In genomic region chr7:73605601-73606220, GRCh38 we compare ENCODE assay signal across 31 cellular contexts. TPM values are rescaled to one million over a fixed set of nuclear protein-coding genes. Genes with fewer than 3 reads are reported as not detected.
"Had no signal": no experiment of that assay in that cellular context is flagged by ENCODE, and none has a peak within 500 bp of the region (broad histone marks: within the 10 kb centered on the region; RNA-seq: fewer than 3 reads in every experiment).

No MANE protein-coding gene starts in this region.

- H2AFZ ChIP-seq: neural progenitor cell, parathyroid adenoma had no signal

- H3K4me3 ChIP-seq: neural progenitor cell, ovary, psoas muscle, skin epidermis, smooth muscle cell, spleen, suprapubic skin, thoracic aorta, thyroid gland, tibial nerve, upper lobe of left lung, vagina had no signal

- ATAC-seq: naive thymus-derived CD4-positive, alpha-beta T cell; natural killer cell; psoas muscle; sciatic nerve; stimulated activated memory B cell treated with anti-CD40 and anti-IgM and Interleukin-4, amounts not matched to agents 10 μg/mL and 1 μg/mL and 100 μg/mL, for 72 hours; stimulated activated naive CD8-positive, alpha-beta T cell treated with anti-CD3 and anti-CD28 coated beads, Interleukin-15, amount 100 ng/mL, for 72 hours; stimulated activated naive CD8-positive, alpha-beta T cell treated with anti-CD3 and anti-CD28 coated beads, Interleukin-15, Interleukin-2, amounts not matched to agents 100 U/mL and 50 U/mL, for 24 hours had no signal

- H3K36me3 ChIP-seq: neural progenitor cell, neutrophil, ovary, spleen, suprapubic skin, thoracic aorta, thyroid gland, tibial nerve, upper lobe of left lung, vagina had no signal

- H3K27ac ChIP-seq: neural progenitor cell, neutrophil, ovary, parathyroid adenoma, psoas muscle, skin epidermis, spleen, suprapubic skin, thoracic aorta, thyroid gland, tibial nerve, upper lobe of left lung, vagina had no signal

- H3K9me3 ChIP-seq: neutrophil, ovary, psoas muscle, spleen, suprapubic skin, thoracic aorta, thyroid gland, tibial nerve, upper lobe of left lung, vagina had no signal

- H3K9ac ChIP-seq: neural progenitor cell, parathyroid adenoma had no signal

- DNase-seq: naive thymus-derived CD4-positive, alpha-beta T cell; natural killer cell; nucleus accumbens; ovary; posterior cingulate gyrus; psoas muscle; spleen; stimulated activated CD4-positive, alpha-beta T cell treated with anti-CD3 and anti-CD28 coated beads, Interleukin-12 subunit alpha, Interleukin-12 subunit beta, amount 100 ng/mL, for 4 hours; stimulated activated CD4-positive, alpha-beta T cell treated with anti-CD3 and anti-CD28 coated beads, Interleukin-1b, Interleukin-23, amount 100 ng/mL, for 48 hours; stimulated activated CD4-positive, alpha-beta T cell treated with anti-CD3 and anti-CD28 coated beads, Interleukin-4, amount 100 ng/mL, for 1 hour; stimulated activated CD4-positive, alpha-beta T cell treated with anti-CD3 and anti-CD28 coated beads, Interleukin-4, amount 100 ng/mL, for 4 hours; stimulated activated CD8-positive, alpha-beta memory T cell treated with anti-CD3 and anti-CD28 coated beads, Interleukin-4, amount 100 ng/mL, for 48 hours; stimulated activated naive CD4-positive, alpha-beta T cell; stimulated activated naive CD8-positive, alpha-beta T cell treated with anti-CD3 and anti-CD28 coated beads, Interleukin-15, amount 100 ng/mL, for 72 hours; stimulated activated naive CD8-positive, alpha-beta T cell treated with anti-CD3 and anti-CD28 coated beads, Interleukin-15, Interleukin-2, amounts not matched to agents 100 U/mL and 50 U/mL, for 24 hours; substantia nigra; thyroid gland; trophoblast cell had no signal

- H3K4me1 ChIP-seq: parathyroid adenoma, suprapubic skin, vagina had no signal

- H3K27me3 ChIP-seq: neural progenitor cell, ovary, thyroid gland, vagina had no signal

- H3K4me2 ChIP-seq: neural progenitor cell, smooth muscle cell had no signal

- H3K79me2 ChIP-seq: parathyroid adenoma had no signal

- FAIRE-seq: urothelium cell line had no signal

RNA-seq across cellular contexts. Expression of gene MLXIPL, which starts 18.6 kb away (rescaled TPM):
- total RNA-seq: naive thymus-derived CD4-positive, alpha-beta T cell; natural killer cell; smooth muscle cell had no signal
- polyA plus RNA-seq: naive thymus-derived CD4-positive, alpha-beta T cell; smooth muscle cell had no signal
